ENCODE assay signal across 8 cellular contexts in genomic region chr1:169312084-169312954, GRCh38. TPM values are rescaled to one million over a fixed set of nuclear protein-coding genes. Genes with fewer than 3 reads are reported as not detected.
DNase-seq lines count a peak whose midpoint lies in the region; ATAC-seq and TF ChIP-seq lines count a peak whose summit lies in the region.

No MANE protein-coding gene starts in this region.

- no peaks in the 10 kb centered on the region for H3K27me3 ChIP-seq in left lung

- peaks cover 11% of the 10 kb centered on the region for H3K36me3 Mint-ChIP-seq in activated T-cell treated with anti-CD3 and anti-CD28 coated beads, Interleukin-2, amount 50 U/mL, for 4 hours (ENCODE audit: insufficient read depth)

- no peaks in the 10 kb centered on the region for H3K36me3 ChIP-seq in left lung

- H3K4me3 Mint-ChIP-seq in activated T-cell treated with anti-CD3 and anti-CD28 coated beads, Interleukin-2, amount 50 U/mL, for 4 hours, result no peak overlapping the region

- H3K4me1 ChIP-seq in left lung, result no peaks in the 10 kb centered on the region

- peak; percentile 92 to 98 for ATAC-seq in activated T-cell treated with anti-CD3 and anti-CD28 coated beads, Interleukin-2, amount 50 U/mL, for 4 hours
- ATAC-seq in left lung, result peak; percentile 89
- no peak for ATAC-seq in omental fat pad (ENCODE audit: low FRiP score)

- H3K27me3 Mint-ChIP-seq in activated T-cell treated with anti-CD3 and anti-CD28 coated beads, Interleukin-2, amount 50 U/mL, for 4 hours (ENCODE audit: low read depth), result no peaks in the 10 kb centered on the region

- DNase-seq in activated effector memory CD4-positive, alpha-beta T cell treated with anti-CD3 and anti-CD28 coated beads, Interleukin-2, amount 50 U/mL, for 16 hours, result peak; percentile 71
- DNase-seq in activated effector memory CD4-positive, alpha-beta T cell treated with Interleukin-2 at 50 U/mL for 16 hours, result no peak
- DNase-seq in NCI-H226 (peak; percentile 91), left lung (no peak), omental fat pad (ENCODE audit: low spot score) (no peak), substantia nigra (lab: John Stamatoyannopoulos, UW) (no peak), NCI-H2029 (lab: John Stamatoyannopoulos, UW) (no peak)
- peak; percentile 6 for DNase-seq in activated T-cell treated with anti-CD3 and anti-CD28 coated beads, Interleukin-2, amount 50 U/mL, for 4 hours

- H3K4me3 ChIP-seq in left lung, result no peak overlapping the region

- intact Hi-C loops in left lung (cut with DNase I), result no loop called here

- H3K27ac ChIP-seq in left lung (no peak overlapping the region), substantia nigra (ENCODE audit: low read depth, low read length, poor library complexity, severe bottlenecking) (no peak overlapping the region)

- H3K4me1 Mint-ChIP-seq in activated T-cell treated with anti-CD3 and anti-CD28 coated beads, Interleukin-2, amount 50 U/mL, for 4 hours (ENCODE audit: low read depth), result peaks cover 17% of the 10 kb centered on the region

- TF ChIP-seq CTCF in left lung (IDR thresholded peaks at IDR 0.05), result no peak
- no peak for TF ChIP-seq CTCF in omental fat pad (IDR thresholded peaks at IDR 0.05)

- H3K9me3 Mint-ChIP-seq in activated T-cell treated with anti-CD3 and anti-CD28 coated beads, Interleukin-2, amount 50 U/mL, for 4 hours, result no peaks in the 10 kb centered on the region

- H3K9me3 ChIP-seq in left lung, result no peaks in the 10 kb centered on the region

RNA-seq across cellular contexts. Expression of gene NME7, which starts 55.3 kb away (rescaled TPM):
- 10 to 100 TPM in 2 of 3 donors, 1 to 10 TPM in 1; 9.0 to 18.5 (median 11.7) TPM for total RNA-seq in activated T-cell treated with anti-CD3 and anti-CD28 coated beads, Interleukin-2, amount 50 U/mL, for 4 hours
- total RNA-seq in left lung (10 to 100 TPM; 13.6 to 14.7 TPM), omental fat pad (10 to 100 TPM in 1 of 4 donors, 1 to 10 TPM in 3; 9.0 to 16.8 (median 9.3) TPM)

RNA-seq across cellular contexts. Expression of gene BLZF1, which starts 55.7 kb away (rescaled TPM):
- 10 to 100 TPM in 2 of 3 donors, 1 to 10 TPM in 1; 7.2 to 11.2 (median 10.9) TPM for total RNA-seq in activated T-cell treated with anti-CD3 and anti-CD28 coated beads, Interleukin-2, amount 50 U/mL, for 4 hours
- total RNA-seq in left lung (10 to 100 TPM; 25.3 to 26.8 TPM), omental fat pad (10 to 100 TPM; 15.7 to 31.5 (median 22.5) TPM)

Comparison
In these comparisons a context has a peak if more than half of its experiments do, and no peak if none do; other contexts are left out.
1. DNase-seq: peak in activated effector memory CD4-positive, alpha-beta T cell treated with anti-CD3 and anti-CD28 coated beads, Interleukin-2, amount 50 U/mL, for 16 hours (single experiment), NCI-H226 (single experiment) and activated T-cell treated with anti-CD3 and anti-CD28 coated beads, Interleukin-2, amount 50 U/mL, for 4 hours (single experiment); none in activated effector memory CD4-positive, alpha-beta T cell treated with Interleukin-2 at 50 U/mL for 16 hours (single experiment), left lung (0 of 2), omental fat pad (single experiment), substantia nigra (0 of 49) and NCI-H2029 (single experiment).